ENCODE assay signal across 25 cellular contexts in the genomic region with DNA sequence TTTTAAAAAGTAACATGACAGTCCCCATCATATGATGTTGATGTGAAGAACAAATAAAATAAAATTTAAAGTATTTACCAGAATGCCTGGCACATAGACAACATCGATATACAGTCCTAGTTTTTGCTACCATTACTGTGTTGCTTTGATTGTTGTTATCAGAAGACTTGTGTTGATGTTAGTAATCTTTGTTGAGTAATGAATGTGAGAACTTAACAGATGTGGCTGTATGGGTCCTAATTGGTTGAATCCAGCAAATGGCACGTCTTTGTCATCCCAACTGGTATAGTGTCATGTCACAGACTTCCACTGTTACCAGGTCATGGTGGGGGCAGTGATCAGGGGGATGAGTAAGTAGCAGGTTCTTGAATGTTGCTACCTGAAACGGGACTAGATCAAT.
"Had no signal": no experiment of that assay in that cellular context is flagged by ENCODE, and none has a peak within 500 bp of the region (broad histone marks: within the 10 kb centered on the region; RNA-seq: fewer than 3 reads in every experiment).

No MANE protein-coding gene starts in this region.

- H3K4me3 ChIP-seq: heart right ventricle, left lung, lower lobe of right lung, ovary, prostate gland, sigmoid colon, spleen, testis, thyroid gland, uterus had no signal

- H3K9me3 ChIP-seq: lower lobe of right lung, ovary, prostate gland, sigmoid colon, testis, thyroid gland, uterus had no signal

- H3K4me1 Mint-ChIP-seq: mesothelial cell of epicardium; naive B cell; natural killer cell; stimulated activated memory B cell treated with anti-CD40 and anti-IgM and Interleukin-4, amounts not matched to agents 10 μg/mL and 1 μg/mL and 100 μg/mL, for 72 hours; stimulated activated naive CD8-positive, alpha-beta T cell treated with anti-CD3 and anti-CD28 coated beads, Interleukin-15, amount 100 ng/mL, for 72 hours had no signal

- H3K4me1 ChIP-seq: heart right ventricle, left lung, lower lobe of right lung, prostate gland, spleen, testis, thyroid gland, uterus had no signal

- H3K36me3 ChIP-seq: heart right ventricle, left lung, lower lobe of right lung, ovary, prostate gland, sigmoid colon, spleen, thyroid gland, uterus had no signal

- H3K36me3 Mint-ChIP-seq: mesothelial cell of epicardium; naive B cell; stimulated activated memory B cell treated with anti-CD40 and anti-IgM and Interleukin-4, amounts not matched to agents 10 μg/mL and 1 μg/mL and 100 μg/mL, for 72 hours; type B pancreatic cell had no signal

- DNase-seq: heart right ventricle; hippocampal formation; kidney glomerular epithelial cell; left colon; left lung; lower lobe of right lung; mammary epithelial cell; mesenchymal stem cell; naive B cell; natural killer cell; ovary; posterior cingulate gyrus; sigmoid colon; spleen; stimulated activated CD4-positive, alpha-beta T cell treated with anti-CD3 and anti-CD28 coated beads, Interleukin-4, amount 100 ng/mL, for 24 hours; stimulated activated naive CD4-positive, alpha-beta T cell treated with Interleukin-2 at 50 U/mL for 16 hours; stimulated activated naive CD8-positive, alpha-beta T cell treated with anti-CD3 and anti-CD28 coated beads, Interleukin-15, amount 100 ng/mL, for 72 hours; substantia nigra; testis; thyroid gland; uterus had no signal

- H3K27me3 Mint-ChIP-seq: naive B cell; stimulated activated memory B cell treated with anti-CD40 and anti-IgM and Interleukin-4, amounts not matched to agents 10 μg/mL and 1 μg/mL and 100 μg/mL, for 72 hours; stimulated activated naive CD8-positive, alpha-beta T cell treated with anti-CD3 and anti-CD28 coated beads, Interleukin-15, amount 100 ng/mL, for 72 hours; type B pancreatic cell had no signal

- H3K9me3 Mint-ChIP-seq: type B pancreatic cell had no signal

- H3K27ac ChIP-seq: heart right ventricle, left lung, lower lobe of right lung, ovary, prostate gland, sigmoid colon, spleen, testis, thyroid gland, uterus had no signal

- ATAC-seq: heart right ventricle; left lung; lower lobe of right lung; natural killer cell; stimulated activated memory B cell treated with anti-CD40 and anti-IgM and Interleukin-4, amounts not matched to agents 10 μg/mL and 1 μg/mL and 100 μg/mL, for 72 hours; stimulated activated naive CD8-positive, alpha-beta T cell treated with anti-CD3 and anti-CD28 coated beads, Interleukin-15, amount 100 ng/mL, for 72 hours had no signal

- H3K27ac Mint-ChIP-seq: mesothelial cell of epicardium; naive B cell; natural killer cell; stimulated activated memory B cell treated with anti-CD40 and anti-IgM and Interleukin-4, amounts not matched to agents 10 μg/mL and 1 μg/mL and 100 μg/mL, for 72 hours; stimulated activated naive CD8-positive, alpha-beta T cell treated with anti-CD3 and anti-CD28 coated beads, Interleukin-15, amount 100 ng/mL, for 72 hours; type B pancreatic cell had no signal

- H3K27me3 ChIP-seq: heart right ventricle, left lung, ovary, sigmoid colon, spleen, testis, thyroid gland, uterus had no signal

- H3K4me3 Mint-ChIP-seq: mesothelial cell of epicardium; naive B cell; natural killer cell; stimulated activated memory B cell treated with anti-CD40 and anti-IgM and Interleukin-4, amounts not matched to agents 10 μg/mL and 1 μg/mL and 100 μg/mL, for 72 hours; stimulated activated naive CD8-positive, alpha-beta T cell treated with anti-CD3 and anti-CD28 coated beads, Interleukin-15, amount 100 ng/mL, for 72 hours had no signal
